In genomic region chr15:95606551-95606950, GRCh38 we compare ENCODE assay signal across 27 cellular contexts.
"Had no signal": no experiment of that assay in that cellular context is flagged by ENCODE, and none has a peak within 500 bp of the region (broad histone marks: within the 10 kb centered on the region; RNA-seq: fewer than 3 reads in every experiment).

No MANE protein-coding gene starts in this region.

- H3K9me3 ChIP-seq: left lung, neutrophil, ovary, sigmoid colon, spleen, suprapubic skin, thoracic aorta, tibial artery, upper lobe of right lung had no signal

- FAIRE-seq: islet of Langerhans, kidney, small intestine, urothelium cell line had no signal

- H3K27ac ChIP-seq: left lung, neural progenitor cell, neutrophil, ovary, sigmoid colon, spleen, suprapubic skin, upper lobe of right lung had no signal

- H3K27me3 ChIP-seq: left lung, neural progenitor cell, neutrophil, ovary, sigmoid colon, spleen, suprapubic skin, tibial artery, upper lobe of right lung had no signal

- H3K4me1 ChIP-seq: upper lobe of right lung had no signal

- H3K4me3 ChIP-seq: left lung, lung, neural progenitor cell, ovary, sigmoid colon, spleen, suprapubic skin, thoracic aorta, tibial artery, upper lobe of right lung had no signal

- H3K4me2 ChIP-seq: neural progenitor cell had no signal

- H3K9ac ChIP-seq: neural progenitor cell had no signal

- H2AFZ ChIP-seq: neural progenitor cell had no signal

- H3K36me3 ChIP-seq: left lung, neural progenitor cell, neutrophil, ovary, sigmoid colon, spleen, suprapubic skin, thoracic aorta, tibial artery, upper lobe of right lung had no signal

- DNase-seq: hypothalamus; immature natural killer cell; kidney; left colon; left lung; mesendoderm; naive B cell; natural killer cell; nephron progenitor cell; occipital lobe; ovary; right cardiac atrium; sigmoid colon; small intestine; spleen; stimulated activated CD4-positive, alpha-beta T cell treated with anti-CD3 and anti-CD28 coated beads, Interleukin-4, amount 100 ng/mL, for 24 hours; stimulated activated naive CD4-positive, alpha-beta T cell; tibial artery; trophoblast cell; upper lobe of right lung had no signal
